ENCODE assay signal across 1 cellular context in the genomic region with DNA sequence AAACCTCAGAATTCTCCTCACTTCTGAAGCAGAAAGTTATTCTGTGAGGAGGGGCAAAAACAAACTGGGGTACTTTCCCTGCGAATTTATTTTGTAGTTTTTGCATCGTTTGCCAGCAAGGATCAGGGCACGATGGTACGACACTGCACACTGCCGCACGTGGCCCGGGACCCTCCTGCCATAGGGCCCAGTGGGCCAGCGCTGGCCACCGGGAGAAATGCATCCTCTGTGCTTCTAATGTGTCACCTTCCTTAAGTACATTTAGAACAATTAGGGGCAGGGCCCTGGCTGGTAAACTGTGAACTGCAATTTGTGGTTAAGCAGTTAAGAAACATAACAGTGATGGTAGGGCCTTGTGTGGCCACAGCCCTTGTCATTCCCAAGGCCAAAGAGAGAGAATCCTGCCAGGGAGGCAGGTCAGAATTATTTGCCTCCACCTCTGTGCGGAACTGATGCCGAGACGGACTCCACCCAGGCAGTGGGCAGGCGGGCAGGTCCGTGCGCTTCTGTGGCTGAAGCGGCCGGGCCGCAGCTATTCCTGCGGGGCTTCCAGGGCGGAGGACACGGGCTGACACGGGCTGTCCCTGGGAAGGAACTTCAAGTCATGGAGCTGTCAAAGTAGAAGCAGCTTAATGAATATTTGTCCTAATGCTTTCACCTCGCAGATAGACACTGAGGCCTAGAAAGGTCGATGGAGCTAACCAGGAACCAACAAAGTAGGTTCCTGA.
TF ChIP-seq lines count a peak whose summit lies in the region.

No MANE protein-coding gene starts in this region.

TF ChIP-seq in SK-N-SH, 30 proteins besides CTCF, POLR2A, EP300 and RAD21:
- TF ChIP-seq GATA2 (CRISPR knock-in tag; IDR thresholded peaks at IDR 0.05) (no peak), SIN3A (IDR thresholded peaks at IDR 0.05; ENCODE audit: borderline replicate concordance, low read depth, low read length) (no peak), YY1 (IDR thresholded peaks at IDR 0.05; ENCODE audit: low read depth) (no peak), NFIC (IDR thresholded peaks at IDR 0.05; ENCODE audit: borderline replicate concordance) (no peak), RCOR1 (IDR thresholded peaks at IDR 0.05; ENCODE audit: low read length) (no peak), RFX5 (IDR thresholded peaks at IDR 0.05; ENCODE audit: low read length) (no peak), NRF1 (IDR thresholded peaks at IDR 0.05; ENCODE audit: low read depth, low read length) (no peak), EZH2phosphoT487 (IDR thresholded peaks at IDR 0.05; ENCODE audit: borderline replicate concordance, low read depth) (no peak), SMC3 (IDR thresholded peaks at IDR 0.05; ENCODE audit: low read depth, low read length) (no peak), CHD2 (IDR thresholded peaks at IDR 0.05; ENCODE audit: low read length, partially characterized antibody) (no peak), FOSL2 (IDR thresholded peaks at IDR 0.05; ENCODE audit: borderline replicate concordance, low read depth) (no peak), TEAD4 (IDR thresholded peaks at IDR 0.05; ENCODE audit: borderline replicate concordance, insufficient read depth) (no peak), GABPA (IDR thresholded peaks at IDR 0.05; ENCODE audit: low read depth) (no peak), MEF2A (IDR thresholded peaks at IDR 0.05; ENCODE audit: borderline replicate concordance, low read depth) (no peak), ELF1 (IDR thresholded peaks at IDR 0.05) (no peak), FOXJ3 (CRISPR knock-in tag; IDR thresholded peaks at IDR 0.05) (no peak)
- TF ChIP-seq, protein P1, sequence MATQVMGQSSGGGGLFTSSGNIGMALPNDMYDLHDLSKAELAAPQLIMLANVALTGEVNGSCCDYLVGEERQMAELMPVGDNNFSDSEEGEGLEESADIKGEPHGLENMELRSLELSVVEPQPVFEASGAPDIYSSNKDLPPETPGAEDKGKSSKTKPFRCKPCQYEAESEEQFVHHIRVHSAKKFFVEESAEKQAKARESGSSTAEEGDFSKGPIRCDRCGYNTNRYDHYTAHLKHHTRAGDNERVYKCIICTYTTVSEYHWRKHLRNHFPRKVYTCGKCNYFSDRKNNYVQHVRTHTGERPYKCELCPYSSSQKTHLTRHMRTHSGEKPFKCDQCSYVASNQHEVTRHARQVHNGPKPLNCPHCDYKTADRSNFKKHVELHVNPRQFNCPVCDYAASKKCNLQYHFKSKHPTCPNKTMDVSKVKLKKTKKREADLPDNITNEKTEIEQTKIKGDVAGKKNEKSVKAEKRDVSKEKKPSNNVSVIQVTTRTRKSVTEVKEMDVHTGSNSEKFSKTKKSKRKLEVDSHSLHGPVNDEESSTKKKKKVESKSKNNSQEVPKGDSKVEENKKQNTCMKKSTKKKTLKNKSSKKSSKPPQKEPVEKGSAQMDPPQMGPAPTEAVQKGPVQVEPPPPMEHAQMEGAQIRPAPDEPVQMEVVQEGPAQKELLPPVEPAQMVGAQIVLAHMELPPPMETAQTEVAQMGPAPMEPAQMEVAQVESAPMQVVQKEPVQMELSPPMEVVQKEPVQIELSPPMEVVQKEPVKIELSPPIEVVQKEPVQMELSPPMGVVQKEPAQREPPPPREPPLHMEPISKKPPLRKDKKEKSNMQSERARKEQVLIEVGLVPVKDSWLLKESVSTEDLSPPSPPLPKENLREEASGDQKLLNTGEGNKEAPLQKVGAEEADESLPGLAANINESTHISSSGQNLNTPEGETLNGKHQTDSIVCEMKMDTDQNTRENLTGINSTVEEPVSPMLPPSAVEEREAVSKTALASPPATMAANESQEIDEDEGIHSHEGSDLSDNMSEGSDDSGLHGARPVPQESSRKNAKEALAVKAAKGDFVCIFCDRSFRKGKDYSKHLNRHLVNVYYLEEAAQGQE (IDR thresholded peaks at IDR 0.05; ENCODE audit: low read depth, low read length), result no peak
- TF ChIP-seq, protein P2, sequence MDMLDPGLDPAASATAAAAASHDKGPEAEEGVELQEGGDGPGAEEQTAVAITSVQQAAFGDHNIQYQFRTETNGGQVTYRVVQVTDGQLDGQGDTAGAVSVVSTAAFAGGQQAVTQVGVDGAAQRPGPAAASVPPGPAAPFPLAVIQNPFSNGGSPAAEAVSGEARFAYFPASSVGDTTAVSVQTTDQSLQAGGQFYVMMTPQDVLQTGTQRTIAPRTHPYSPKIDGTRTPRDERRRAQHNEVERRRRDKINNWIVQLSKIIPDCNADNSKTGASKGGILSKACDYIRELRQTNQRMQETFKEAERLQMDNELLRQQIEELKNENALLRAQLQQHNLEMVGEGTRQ (IDR thresholded peaks at IDR 0.05; ENCODE audit: borderline replicate concordance, low read depth, low read length), result no peak
- TF ChIP-seq, protein P3, sequence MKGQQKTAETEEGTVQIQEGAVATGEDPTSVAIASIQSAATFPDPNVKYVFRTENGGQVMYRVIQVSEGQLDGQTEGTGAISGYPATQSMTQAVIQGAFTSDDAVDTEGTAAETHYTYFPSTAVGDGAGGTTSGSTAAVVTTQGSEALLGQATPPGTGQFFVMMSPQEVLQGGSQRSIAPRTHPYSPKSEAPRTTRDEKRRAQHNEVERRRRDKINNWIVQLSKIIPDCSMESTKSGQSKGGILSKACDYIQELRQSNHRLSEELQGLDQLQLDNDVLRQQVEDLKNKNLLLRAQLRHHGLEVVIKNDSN (IDR thresholded peaks at IDR 0.05; ENCODE audit: borderline replicate concordance, low read depth), result no peak
- TF ChIP-seq, protein P4, sequence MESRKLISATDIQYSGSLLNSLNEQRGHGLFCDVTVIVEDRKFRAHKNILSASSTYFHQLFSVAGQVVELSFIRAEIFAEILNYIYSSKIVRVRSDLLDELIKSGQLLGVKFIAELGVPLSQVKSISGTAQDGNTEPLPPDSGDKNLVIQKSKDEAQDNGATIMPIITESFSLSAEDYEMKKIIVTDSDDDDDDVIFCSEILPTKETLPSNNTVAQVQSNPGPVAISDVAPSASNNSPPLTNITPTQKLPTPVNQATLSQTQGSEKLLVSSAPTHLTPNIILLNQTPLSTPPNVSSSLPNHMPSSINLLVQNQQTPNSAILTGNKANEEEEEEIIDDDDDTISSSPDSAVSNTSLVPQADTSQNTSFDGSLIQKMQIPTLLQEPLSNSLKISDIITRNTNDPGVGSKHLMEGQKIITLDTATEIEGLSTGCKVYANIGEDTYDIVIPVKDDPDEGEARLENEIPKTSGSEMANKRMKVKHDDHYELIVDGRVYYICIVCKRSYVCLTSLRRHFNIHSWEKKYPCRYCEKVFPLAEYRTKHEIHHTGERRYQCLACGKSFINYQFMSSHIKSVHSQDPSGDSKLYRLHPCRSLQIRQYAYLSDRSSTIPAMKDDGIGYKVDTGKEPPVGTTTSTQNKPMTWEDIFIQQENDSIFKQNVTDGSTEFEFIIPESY (IDR thresholded peaks at IDR 0.05; ENCODE audit: borderline replicate concordance, low read depth), result no peak
